19 cellular contexts compared by ENCODE assay signal in genomic region chr14:31022386-31022785, GRCh38.
"Had no signal": no experiment of that assay in that cellular context is flagged by ENCODE, and none has a peak within 500 bp of the region (broad histone marks: within the 10 kb centered on the region; RNA-seq: fewer than 3 reads in every experiment).

No MANE protein-coding gene starts in this region.

- H3K27ac ChIP-seq: brain microvascular endothelial cell, foreskin keratinocyte, parathyroid adenoma had no signal

- H3K27me3 ChIP-seq: brain microvascular endothelial cell, foreskin keratinocyte had no signal

- H3K9me3 Mint-ChIP-seq: activated naive CD4-positive, alpha-beta T cell treated with anti-CD3 and anti-CD28 coated beads, Interleukin-2, amount 50 U/mL, for 72 hours; T-helper 1 cell treated with Interleukin-12 subunit alpha and Interleukin-12 subunit beta and Interleukin-4 antibody, amounts not matched to agents 30 μg/mL and 1 μg/mL, for 36 hours had no signal

- ATAC-seq: activated CD8-positive, alpha-beta T cell treated with anti-CD3 and anti-CD28 coated beads, Interleukin-2, amount 10 ng/mL, durations not matched to agents 7 days and 5 days; activated naive CD4-positive, alpha-beta T cell treated with anti-CD3 and anti-CD28 coated beads, Interleukin-2, amount 50 U/mL, for 72 hours; foreskin keratinocyte; left ventricle myocardium superior had no signal

- H3K4me3 Mint-ChIP-seq: activated CD8-positive, alpha-beta T cell treated with anti-CD3 and anti-CD28 coated beads, Interleukin-2, amount 10 ng/mL, durations not matched to agents 7 days and 5 days; T-helper 1 cell treated with Interleukin-12 subunit alpha and Interleukin-12 subunit beta and Interleukin-4 antibody, amounts not matched to agents 30 μg/mL and 1 μg/mL, for 36 hours had no signal

- DNase-seq: activated CD4-positive, alpha-beta T cell treated with anti-CD3 and anti-CD28 coated beads for 48 hours; activated CD8-positive, alpha-beta memory T cell treated with anti-CD3 and anti-CD28 coated beads, Interleukin-2, amount 50 U/mL, for 4 hours; activated CD8-positive, alpha-beta T cell treated with anti-CD3 and anti-CD28 coated beads, Interleukin-2, amount 10 ng/mL, durations not matched to agents 7 days and 5 days; activated effector memory CD4-positive, alpha-beta T cell treated with anti-CD3 and anti-CD28 coated beads, Interleukin-2, amount 50 U/mL, for 16 hours; activated T-cell treated with anti-CD3 and anti-CD28 coated beads, Interleukin-2, amount 50 U/mL, for 48 hours; amygdala; brain microvascular endothelial cell; cerebellar nuclear complex; effector CD8-positive, alpha-beta T cell; foreskin keratinocyte; kidney glomerular epithelial cell; left ventricle myocardium superior; mesenchymal stem cell; stimulated activated CD4-positive, alpha-beta T cell treated with anti-CD3 and anti-CD28 coated beads, Interleukin-15, amount 100 ng/mL, for 24 hours; stimulated activated CD4-positive, alpha-beta T cell treated with anti-CD3 and anti-CD28 coated beads, Interleukin-4, amount 100 ng/mL, for 1 hour; stimulated activated naive CD4-positive, alpha-beta T cell treated with Interleukin-2 at 50 U/mL for 16 hours had no signal

- H3K4me1 ChIP-seq: parathyroid adenoma had no signal

- H2AFZ ChIP-seq: parathyroid adenoma had no signal

- H3K9ac ChIP-seq: parathyroid adenoma had no signal

- H3K27ac Mint-ChIP-seq: activated CD8-positive, alpha-beta T cell treated with anti-CD3 and anti-CD28 coated beads, Interleukin-2, amount 10 ng/mL, durations not matched to agents 7 days and 5 days; T-helper 1 cell treated with Interleukin-12 subunit alpha and Interleukin-12 subunit beta and Interleukin-4 antibody, amounts not matched to agents 30 μg/mL and 1 μg/mL, for 36 hours had no signal
